32 cellular contexts compared by ENCODE assay signal in the genomic region with DNA sequence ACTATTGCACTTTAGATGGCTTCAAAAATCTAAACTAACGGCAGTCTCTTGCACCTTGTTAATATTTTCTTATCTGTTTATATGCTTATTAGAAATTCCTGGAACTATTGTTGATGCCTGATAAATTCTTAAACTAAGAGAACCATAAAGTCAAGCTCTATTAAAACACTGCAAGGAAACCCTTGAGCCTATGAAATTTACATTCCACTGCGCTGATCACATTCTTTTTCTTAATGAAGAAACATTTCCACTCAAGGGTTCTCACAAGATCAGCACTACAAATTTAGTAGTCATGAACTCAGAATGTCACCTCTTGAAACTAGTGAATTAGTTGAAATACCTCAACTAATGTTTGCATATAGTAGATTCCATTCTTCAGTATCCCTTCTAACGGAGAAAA.
"Had no signal": no experiment of that assay in that cellular context is flagged by ENCODE, and none has a peak within 500 bp of the region (broad histone marks: within the 10 kb centered on the region; RNA-seq: fewer than 3 reads in every experiment).

No MANE protein-coding gene starts in this region.

- H3K27me3 ChIP-seq: esophagus squamous epithelium had no signal

- ATAC-seq: activated CD4-positive, CD25-positive, alpha-beta regulatory T cell treated with anti-CD3 and anti-CD28 coated beads, Interleukin-2, amount 50 U/mL, for 24 hours; activated CD8-positive, alpha-beta memory T cell treated with anti-CD3 and anti-CD28 coated beads, Interleukin-2, amount 10 ng/mL, durations not matched to agents 7 days and 5 days; activated CD8-positive, alpha-beta T cell treated with anti-CD3 and anti-CD28 coated beads, Interleukin-2, amount 10 ng/mL, durations not matched to agents 7 days and 5 days; activated naive CD4-positive, alpha-beta T cell treated with anti-CD3 and anti-CD28 coated beads, Interleukin-2, amount 50 U/mL, for 72 hours; effector memory CD8-positive, alpha-beta T cell; T-helper 17 cell had no signal

- DNase-seq: activated B cell treated with CpG ODN at 0.5 μM for 24 hours; activated CD4-positive, alpha-beta memory T cell treated with anti-CD3 and anti-CD28 coated beads for 36 hours; activated CD4-positive, alpha-beta T cell treated with anti-CD3 and anti-CD28 coated beads for 48 hours; activated CD4-positive, alpha-beta T cell treated with anti-CD3 and anti-CD28 coated beads, Interleukin-2, amount 50 U/mL, for 1 hour; activated CD8-positive, alpha-beta memory T cell treated with anti-CD3 and anti-CD28 coated beads, Interleukin-2, amount 10 ng/mL, durations not matched to agents 7 days and 5 days; activated CD8-positive, alpha-beta memory T cell treated with anti-CD3 and anti-CD28 coated beads, Interleukin-2, amount 50 U/mL, for 4 hours; activated CD8-positive, alpha-beta T cell treated with anti-CD3 and anti-CD28 coated beads, Interleukin-2, amount 10 ng/mL, durations not matched to agents 7 days and 5 days; activated effector memory CD4-positive, alpha-beta T cell treated with anti-CD3 and anti-CD28 coated beads, Interleukin-2, amount 50 U/mL, for 16 hours; activated naive CD4-positive, alpha-beta T cell treated with anti-CD3 and anti-CD28 coated beads, Interleukin-2, amount 10 ng/mL, durations not matched to agents 7 days and 5 days; activated naive CD8-positive, alpha-beta T cell treated with anti-CD3 and anti-CD28 coated beads, Interleukin-2, amount 10 ng/mL, durations not matched to agents 7 days and 5 days; activated T-cell treated with anti-CD3 and anti-CD28 coated beads, Interleukin-2, amount 50 U/mL, for 1 hour; activated T-cell treated with anti-CD3 and anti-CD28 coated beads, Interleukin-2, amount 50 U/mL, for 48 hours; amniotic stem cell; anterior cingulate cortex; caudate nucleus; cortex of kidney; dermis blood vessel endothelial cell; effector CD4-positive, alpha-beta T cell; effector memory CD8-positive, alpha-beta T cell; esophagus squamous epithelium; foreskin fibroblast; head of caudate nucleus; T-helper 1 cell; T-helper 17 cell; T1000; WERI-Rb-1 had no signal

- H3K9me3 ChIP-seq: esophagus squamous epithelium had no signal

- H3K4me3 ChIP-seq: esophagus squamous epithelium had no signal

- H3K36me3 ChIP-seq: esophagus squamous epithelium, WERI-Rb-1 had no signal

- H3K4me1 ChIP-seq: esophagus squamous epithelium had no signal

- FAIRE-seq: astrocyte, colon, frontal cortex had no signal

- H3K27ac ChIP-seq: epithelial cell of prostate, esophagus squamous epithelium, WERI-Rb-1 had no signal
